12 cellular contexts compared by ENCODE assay signal in genomic region chr3:196504556-196504955, GRCh38. TPM values are rescaled to one million over a fixed set of nuclear protein-coding genes. Genes with fewer than 3 reads are reported as not detected.
DNase-seq lines count a peak whose midpoint lies in the region; ATAC-seq, FAIRE-seq and TF ChIP-seq lines count a peak whose summit lies in the region.
"Had no signal": no experiment of that assay in that cellular context is flagged by ENCODE, and none has a peak within 500 bp of the region (broad histone marks: within the 10 kb centered on the region; RNA-seq: fewer than 3 reads in every experiment).

No MANE protein-coding gene starts in this region.

- peak overlapping the region; percentile 75 for H2AFZ ChIP-seq in parathyroid adenoma

- no peak for FAIRE-seq in GM12891 (lab: Jason Lieb, UNC)

- peaks cover 6% of the 10 kb centered on the region for H3K9me3 Mint-ChIP-seq in CD8-positive, alpha-beta T cell
- H3K9me3 Mint-ChIP-seq in IgD-negative memory B cell = peaks cover 4 to 11% (median 5%) of the 10 kb centered on the region in 3 donors

- peak overlapping the region; percentile 33 for H3K27ac Mint-ChIP-seq in CD8-positive, alpha-beta T cell
- H3K27ac Mint-ChIP-seq in IgD-negative memory B cell = peak overlapping the region in 1 of 3 donors; percentile 95

- TF ChIP-seq CTCF in CD8-positive, alpha-beta T cell (IDR thresholded peaks at IDR 0.05) = no peak
- TF ChIP-seq CTCF in coronary artery (IDR thresholded peaks at IDR 0.05) = no peak
- TF ChIP-seq CTCF in parathyroid adenoma (IDR thresholded peaks at IDR 0.05) = no peak
- TF ChIP-seq CTCF in GM13977 (IDR thresholded peaks at IDR 0.05; ENCODE audit: extremely low read depth, insufficient read depth, missing control alignments) = no peak

- CTCF ChIA-PET in CD8-positive, alpha-beta T cell (lab: Charles Lee) = interaction anchor here (0.6 to 1.6 kb wide), 4 partner anchors 24 to 593 kb away, joined by 3 to 5 read pairs (median 4); no protein-coding TSS in a partner anchor

- in situ Hi-C loops in GM13977 (cut with MboI; ENCODE audit: low pct_unique_long_range_greater_than_20kb, low sequenced_read_pairs, unreplicated experiment) = no loop called here

- no peaks in the 10 kb centered on the region for H3K27me3 ChIP-seq in CD8-positive, alpha-beta T cell (ENCODE audit: insufficient read depth, low read length)
- H3K27me3 ChIP-seq in parathyroid adenoma (ENCODE audit: control insufficient read depth, insufficient read depth, low read length) = no peaks in the 10 kb centered on the region

- DNase-seq in CD8-positive, alpha-beta T cell = no peak
- DNase-seq in coronary artery (ENCODE audit: low spot score) (no peak), GM13977 (ENCODE audit: low spot score) (no peak), cerebellar nuclear complex (lab: John Stamatoyannopoulos, UW) (no peak), GM12891 (ENCODE audit: insufficient read length, low spot score) (no peak), NCI-H1436 treated with DMSO at 0.1 percent for 48 hours (lab: John Stamatoyannopoulos, UW) (no peak)
- DNase-seq: activated CD8-positive, alpha-beta T cell treated with anti-CD3 and anti-CD28 coated beads for 36 hours; anterior cingulate cortex; DMS53; NCI-H526 treated with DMSO at 0.1 percent for 48 hours had no signal

- TF ChIP-seq POLR2A in GM12891 (IDR thresholded peaks at IDR 0.05; ENCODE audit: low read depth, low read length) = no peak

- peaks cover 13% of the 10 kb centered on the region for H3K4me1 ChIP-seq in CD8-positive, alpha-beta T cell (ENCODE audit: insufficient read depth, low read length)
- peaks cover 13% of the 10 kb centered on the region for H3K4me1 ChIP-seq in parathyroid adenoma

- intact Hi-C loops in CD8-positive, alpha-beta T cell (cut with DNase I, micrococcal nuclease) = loop anchor here (5.0 to 10.0 kb wide), 2 partner anchors 210 to 422 kb away; partner anchors contain the start of genes TFRC (in 2 of the 2), CEP19 (in 1 of the 2) and PIGX (in 1 of the 2)

- no peak overlapping the region for H3K4me2 ChIP-seq in parathyroid adenoma (ENCODE audit: low read length)

- no peaks in the 10 kb centered on the region for H3K36me3 ChIP-seq in CD8-positive, alpha-beta T cell (ENCODE audit: insufficient read depth, low read length)
- no peaks in the 10 kb centered on the region for H3K36me3 ChIP-seq in parathyroid adenoma (ENCODE audit: control insufficient read depth, insufficient read depth, low read length)

- peaks cover 24% of the 10 kb centered on the region for H3K79me2 ChIP-seq in parathyroid adenoma

- peaks cover 22% of the 10 kb centered on the region for H3K36me3 Mint-ChIP-seq in CD8-positive, alpha-beta T cell
- H3K36me3 Mint-ChIP-seq in IgD-negative memory B cell = no peaks in the 10 kb centered on the region

- H3K4me3 ChIP-seq in CD8-positive, alpha-beta T cell (ENCODE audit: low read depth, low read length) = no peak overlapping the region
- H3K4me3 ChIP-seq in coronary artery (peak overlapping the region; percentile 96), parathyroid adenoma (ENCODE audit: low read depth, low read length) (no peak overlapping the region)

- H3K9ac ChIP-seq in parathyroid adenoma = no peak overlapping the region

- peaks cover 20% of the 10 kb centered on the region for H3K4me1 Mint-ChIP-seq in CD8-positive, alpha-beta T cell (ENCODE audit: low read depth)
- H3K4me1 Mint-ChIP-seq in IgD-negative memory B cell = peaks cover 14 to 20% (median 17%) of the 10 kb centered on the region in 3 donors

- POLR2A ChIA-PET in CD8-positive, alpha-beta T cell (lab: Charles Lee) = interaction anchor here (1.7 kb wide), 1 partner anchor 72 kb away, joined by 5 read pairs; the partner anchor contains the start of gene UBXN7

- peak overlapping the region; percentile 96 for H3K4me3 Mint-ChIP-seq in CD8-positive, alpha-beta T cell
- peak overlapping the region; percentile 54 to 78 (median 66) for H3K4me3 Mint-ChIP-seq in IgD-negative memory B cell

- ATAC-seq in CD8-positive, alpha-beta T cell = no peak

- no peak overlapping the region for H3K27ac ChIP-seq in CD8-positive, alpha-beta T cell (ENCODE audit: low read depth, low read length)
- H3K27ac ChIP-seq in coronary artery (peak overlapping the region in 1 of 2 donors; percentile 99), parathyroid adenoma (no peak overlapping the region)

- H3K9me3 ChIP-seq in CD8-positive, alpha-beta T cell (ENCODE audit: low read length) = no peaks in the 10 kb centered on the region
- H3K9me3 ChIP-seq in parathyroid adenoma (ENCODE audit: control insufficient read depth, low read length) = no peaks in the 10 kb centered on the region

- H3K27me3 Mint-ChIP-seq in CD8-positive, alpha-beta T cell (ENCODE audit: low read depth) = no peaks in the 10 kb centered on the region
- H3K27me3 Mint-ChIP-seq in IgD-negative memory B cell = no peaks in the 10 kb centered on the region
- H3K27me3 Mint-ChIP-seq: activated CD8-positive, alpha-beta T cell treated with anti-CD3 and anti-CD28 coated beads for 36 hours had no signal

TF ChIP-seq in GM12891, 5 proteins besides CTCF, POLR2A, EP300 and RAD21:
- no peak for TF ChIP-seq PAX5 (IDR thresholded peaks at IDR 0.05; ENCODE audit: insufficient read depth, low read length, severe bottlenecking)
TF ChIP-seq in GM12891: peak in this region for 0.

RNA-seq across cellular contexts. Expression of gene RNF168, which starts 1.0 kb away (rescaled TPM):
- total RNA-seq in CD8-positive, alpha-beta T cell = 10 to 100 TPM; 51.3 to 55.6 TPM
- 13.1 TPM for polyA plus RNA-seq in IgD-negative memory B cell
- polyA plus RNA-seq in GM12891 (2012; ENCODE audit: low read depth, missing spikeins) = 18.2 TPM

RNA-seq across cellular contexts. Expression of gene SMCO1, which starts 10.6 kb away (rescaled TPM):
- total RNA-seq in CD8-positive, alpha-beta T cell = not detected
- not detected for polyA plus RNA-seq in IgD-negative memory B cell
- 0.05 TPM for polyA plus RNA-seq in GM12891 (2012; ENCODE audit: low read depth, missing spikeins)
- total RNA-seq: activated CD8-positive, alpha-beta T cell treated with anti-CD3 and anti-CD28 coated beads for 36 hours had no signal
